ENCODE assay signal across 22 cellular contexts in the genomic region with DNA sequence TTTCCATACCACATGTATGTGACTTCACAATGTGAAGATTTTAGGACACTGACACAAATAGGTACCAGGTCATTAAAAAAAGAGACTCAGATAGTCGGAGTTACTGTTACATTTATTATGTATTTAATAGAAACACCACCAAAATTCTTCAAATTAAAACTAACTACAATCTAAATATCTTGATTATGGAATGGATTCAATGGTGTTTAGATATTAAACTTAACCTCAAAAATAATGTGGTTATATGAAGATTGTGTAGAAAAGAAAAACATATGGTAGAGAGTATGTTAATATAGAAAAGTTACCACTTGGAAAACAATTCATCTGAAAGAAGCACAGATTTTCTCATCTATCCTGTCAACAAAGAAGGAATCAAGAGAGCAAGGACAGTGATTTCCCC. TPM values are rescaled to one million over a fixed set of nuclear protein-coding genes. Genes with fewer than 3 reads are reported as not detected.
DNase-seq lines count a peak whose midpoint lies in the region; ATAC-seq, FAIRE-seq and TF ChIP-seq lines count a peak whose summit lies in the region.
"Had no signal": no experiment of that assay in that cellular context is flagged by ENCODE, and none has a peak within 500 bp of the region (broad histone marks: within the 10 kb centered on the region; RNA-seq: fewer than 3 reads in every experiment).

A gene with protein sequence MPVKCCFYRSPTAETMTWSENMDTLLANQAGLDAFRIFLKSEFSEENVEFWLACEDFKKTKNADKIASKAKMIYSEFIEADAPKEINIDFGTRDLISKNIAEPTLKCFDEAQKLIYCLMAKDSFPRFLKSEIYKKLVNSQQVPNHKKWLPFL (plus strand): TSS at position 301 of the 400 bp plus-strand sequence. CDS start 26,045 bp downstream, outside the sequence.

- H3K27me3 ChIP-seq in pancreas: no peaks in the 10 kb centered on the region

- no peak within 1 kb of the TSS for H3K9ac ChIP-seq in SK-N-MC (ENCODE audit: insufficient read length)

- H3K4me1 ChIP-seq in pancreas: no peaks in the 10 kb centered on the region
- H3K4me1 ChIP-seq: A549, HAP-1 had no signal

- H3K36me3 ChIP-seq in SK-N-MC (ENCODE audit: insufficient read depth, low read length): no peaks in the 10 kb centered on the region
- no peaks in the 10 kb centered on the region for H3K36me3 ChIP-seq in pancreas
- H3K36me3 ChIP-seq: HAP-1 had no signal

- no peak for TF ChIP-seq CTCF in pancreas (IDR thresholded peaks at IDR 0.05)

- H3K27ac ChIP-seq in SK-N-MC: peak within 1 kb of the TSS; percentile 70
- H3K27ac ChIP-seq in pancreas: no peak within 1 kb of the TSS
- no peak within 1 kb of the TSS for H3K27ac ChIP-seq in caudate nucleus (ENCODE audit: low read depth, low read length)
- H3K27ac ChIP-seq: 22Rv1, A549 had no signal

- DNase-seq in NCI-H2171 treated with DMSO at 0.1 percent for 48 hours (lab: John Stamatoyannopoulos, UW) (peak; percentile 18), NCI-H2171 (lab: John Stamatoyannopoulos, UW) (no peak), SK-N-MC (ENCODE audit: low read depth, low spot score) (no peak), pancreas (no peak), NCI-H146 treated with DMSO at 0.1 percent for 48 hours (lab: John Stamatoyannopoulos, UW; ENCODE audit: unreplicated experiment) (no peak), caudate nucleus (lab: John Stamatoyannopoulos, UW) (no peak)
- DNase-seq: C1 segment of cervical spinal cord; Calu3; CD4-positive, alpha-beta memory T cell; COR-L47; DMS53; DMS79 treated with DMSO at 0.1 percent for 48 hours; GOT3; HFFc6 had no signal

- intact Hi-C loops in pancreas (cut with DNase I): no loop called here

- peak; percentile 29 for FAIRE-seq in pancreas (lab: Jason Lieb, UNC)
- FAIRE-seq: A549, GM12892, H54 had no signal

- H3K4me3 ChIP-seq in SK-N-MC (peak within 1 kb of the TSS; percentile 39), pancreas (no peak within 1 kb of the TSS)
- H3K4me3 ChIP-seq: A549, HAP-1 had no signal

- H3K9me3 ChIP-seq in SK-N-MC (ENCODE audit: low read depth, low read length) (no peaks in the 10 kb centered on the region), pancreas (no peaks in the 10 kb centered on the region)
- H3K9me3 ChIP-seq: A549, HAP-1 had no signal

- 60 to 75% methylated on average over 1 of the region's 1 CpG for WGBS in pancreas, 2 donors

- no peak for ATAC-seq in pancreas
- ATAC-seq: A549 had no signal

RNA-seq across cellular contexts. Expression of the gene that starts here (rescaled TPM):
- not detected for total RNA-seq in pancreas
- polyA plus RNA-seq in pancreas: not detected
- total RNA-seq: Calu3; CD4-positive, alpha-beta memory T cell; Daoy; G401; HFFc6 had no signal
- polyA plus RNA-seq: A549; BJ; CD4-positive, alpha-beta memory T cell had no signal
